Comparison of ENCODE assay signal across 22 cellular contexts in genomic region chr9:124483481-124483880, GRCh38. TPM values are rescaled to one million over a fixed set of nuclear protein-coding genes. Genes with fewer than 3 reads are reported as not detected.
A peak's percentile ranks its signal among the peaks of the same experiment; 100 is the strongest.
DNase-seq lines count a peak whose midpoint lies in the region; ATAC-seq, FAIRE-seq and TF ChIP-seq lines count a peak whose summit lies in the region.
"Had no signal": no experiment of that assay in that cellular context is flagged by ENCODE, and none has a peak within 500 bp of the region (broad histone marks: within the 10 kb centered on the region; RNA-seq: fewer than 3 reads in every experiment).

No MANE protein-coding gene starts in this region.

- WGBS in neuronal stem cell (ENCODE audit: extremely low coverage in 2 of 2, insufficient read length in 2 of 2, insufficient replicate concordance in 1 of 2), 2 donors, result no CpG with 5 or more reads among the region's 9 CpGs

- TF ChIP-seq CTCF in HEK293 (tag by site-specific recombination; IDR thresholded peaks at IDR 0.05), result no peak
- TF ChIP-seq CTCF in glutamatergic neuron (IDR thresholded peaks at IDR 0.05; ENCODE audit: partially characterized antibody, unreplicated experiment), result no peak
- no peak for TF ChIP-seq CTCF in omental fat pad (IDR thresholded peaks at IDR 0.05)

- H3K36me3 Mint-ChIP-seq in glutamatergic neuron (ENCODE audit: unreplicated experiment), result no peaks in the 10 kb centered on the region
- H3K36me3 Mint-ChIP-seq: CD4-positive, CD25-positive, alpha-beta regulatory T cell; CD8-positive, alpha-beta T cell had no signal

- peak; percentile 9 for FAIRE-seq in HTR-8/SVneo (lab: Jason Lieb, UNC)
- FAIRE-seq: G401.6, GM12892 had no signal

- peak overlapping the region; percentile 68 for H2BK12ac ChIP-seq in neuronal stem cell (ENCODE audit: low read length)

- peaks cover 11% of the 10 kb centered on the region for H3K27me3 Mint-ChIP-seq in glutamatergic neuron (ENCODE audit: unreplicated experiment)

- peak overlapping the region; percentile 96 for H2AK5ac ChIP-seq in neuronal stem cell (ENCODE audit: low read depth, low read length)

- POLR2A ChIA-PET in HEK293 (lab: Yijun Ruan, JAX), result no interaction called here

- peaks cover 0 to 85% (median 12%) of the 10 kb centered on the region in 3 experiments for H3K27me3 ChIP-seq in neuronal stem cell (ENCODE audit: control insufficient read depth in 3 of 3, insufficient read depth in 3 of 3, low read depth in 1 of 3, low read length in 3 of 3)

- no peak for DNase-seq in HTR-8/SVneo (ENCODE audit: insufficient read length, low spot score)
- DNase-seq in glutamatergic neuron, result no peak
- DNase-seq in neuronal stem cell (ENCODE audit: low spot score), result no peak
- DNase-seq in NCI-H524 treated with DMSO at 0.1 percent for 48 hours (lab: John Stamatoyannopoulos, UW), result no peak
- no peak for DNase-seq in NCI-H226
- DNase-seq in omental fat pad (ENCODE audit: low spot score), result no peak
- DNase-seq in NCI-H146 (lab: John Stamatoyannopoulos, UW), result no peak
- DNase-seq: C1 segment of cervical spinal cord; Caco-2; CD4-positive, CD25-positive, alpha-beta regulatory T cell; CD8-positive, alpha-beta T cell; DMS153; DND-41; GOT3; H7; HCEC 1CT had no signal

- no peaks in the 10 kb centered on the region for H3K79me1 ChIP-seq in neuronal stem cell (ENCODE audit: low read depth, low read length)

- H3K36me3 ChIP-seq in HEK293 (ENCODE audit: control insufficient read depth in 2 of 2, insufficient read depth in 1 of 2, low read length in 2 of 2) (no peaks in the 10 kb centered on the region), neuronal stem cell (replicated peaks in 1 of 2; ENCODE audit: control insufficient read depth in 2 of 2, insufficient read depth in 2 of 2, low read length in 2 of 2) (no peaks in the 10 kb centered on the region)

- H2BK120ac ChIP-seq in neuronal stem cell (ENCODE audit: low read depth, low read length), result no peak overlapping the region

- CTCF ChIA-PET in HEK293 (lab: Yijun Ruan, JAX), result interaction anchor here (0.5 to 0.6 kb wide), 2 partner anchors 53 to 65 kb away, joined by 3 read pairs; no protein-coding TSS in a partner anchor

- peak overlapping the region; percentile 27 for H2BK5ac ChIP-seq in neuronal stem cell (ENCODE audit: low read length)

- H3K27ac ChIP-seq in HEK293 (ENCODE audit: extremely low read depth, low read depth, low read length) (no peak overlapping the region), neuronal stem cell (replicated peaks; ENCODE audit: low read length) (no peak overlapping the region)

- H3K18ac ChIP-seq in neuronal stem cell (ENCODE audit: low read length), result peak overlapping the region; percentile 57

- H4K8ac ChIP-seq in neuronal stem cell (ENCODE audit: low read depth, low read length), result no peak overlapping the region

- H3K9ac ChIP-seq in neuronal stem cell (ENCODE audit: low read depth, low read length, poor library complexity), result no peak overlapping the region

- no peak overlapping the region for H3K4me3 Mint-ChIP-seq in glutamatergic neuron (ENCODE audit: unreplicated experiment)
- H3K4me3 Mint-ChIP-seq: CD4-positive, CD25-positive, alpha-beta regulatory T cell; CD8-positive, alpha-beta T cell had no signal

- H3K4me1 ChIP-seq in HEK293 (ENCODE audit: control insufficient read depth, insufficient read depth, low read length) (no peaks in the 10 kb centered on the region), neuronal stem cell (ENCODE audit: control insufficient read depth in 2 of 2, insufficient read depth in 1 of 2, low read depth in 1 of 2, low read length in 2 of 2) (peaks cover 8 to 44% of the 10 kb centered on the region in 2 donors)

- no peaks in the 10 kb centered on the region for H3K9me3 ChIP-seq in HEK293 (ENCODE audit: control insufficient read depth, insufficient read depth, low read depth, low read length)
- peaks cover 0 to 1% of the 10 kb centered on the region in 2 donors for H3K9me3 ChIP-seq in neuronal stem cell (replicated peaks in 1 of 2; ENCODE audit: control insufficient read depth in 2 of 2, insufficient read depth in 1 of 2, low read depth in 1 of 2, low read length in 2 of 2)
- H3K9me3 ChIP-seq: Caco-2 had no signal

- no peak overlapping the region for H3K14ac ChIP-seq in neuronal stem cell (ENCODE audit: low read length)

- no peak overlapping the region for H3K4me2 ChIP-seq in neuronal stem cell (ENCODE audit: insufficient read depth, low read length, poor library complexity, severe bottlenecking)

- peaks cover 5% of the 10 kb centered on the region for H3K9me3 Mint-ChIP-seq in glutamatergic neuron (ENCODE audit: unreplicated experiment)
- H3K9me3 Mint-ChIP-seq: CD8-positive, alpha-beta T cell had no signal

- H2BK15ac ChIP-seq in neuronal stem cell (ENCODE audit: low read length), result peak overlapping the region; percentile 92

- H3K23ac ChIP-seq in neuronal stem cell (ENCODE audit: low read depth, low read length, poor library complexity), result peak overlapping the region; percentile 76

- peaks cover 2% of the 10 kb centered on the region for H3K4me1 Mint-ChIP-seq in glutamatergic neuron (ENCODE audit: low read depth, unreplicated experiment)
- H3K4me1 Mint-ChIP-seq: CD4-positive, CD25-positive, alpha-beta regulatory T cell had no signal

- no peak overlapping the region for H3K4ac ChIP-seq in neuronal stem cell (ENCODE audit: low read length)

- H2AFZ ChIP-seq in neuronal stem cell (ENCODE audit: low read length), result no peak overlapping the region

- H4K91ac ChIP-seq in neuronal stem cell (ENCODE audit: low read depth, low read length, poor library complexity), result peak overlapping the region; percentile 3

- H3K4me3 ChIP-seq in HEK293 (ENCODE audit: low read depth, low read length) (no peak overlapping the region), neuronal stem cell (ENCODE audit: low read length in 2 of 2) (no peak overlapping the region)

- H3K27ac Mint-ChIP-seq in glutamatergic neuron (ENCODE audit: unreplicated experiment), result peak overlapping the region; percentile 11
- H3K27ac Mint-ChIP-seq: CD8-positive, alpha-beta T cell had no signal

- ATAC-seq in omental fat pad (ENCODE audit: low FRiP score), result no peak
- ATAC-seq: CD8-positive, alpha-beta T cell had no signal

TF ChIP-seq in HEK293, 187 proteins besides CTCF, POLR2A, EP300 and RAD21:
- peak; percentile 33; the same call in 1 of the 2 replicates for TF ChIP-seq GLIS1 (tag by site-specific recombination; IDR thresholded peaks at IDR 0.05)
- no peak for TF ChIP-seq ZNF416 (tag by site-specific recombination; IDR thresholded peaks at IDR 0.05)
- TF ChIP-seq ZNF133 (tag by site-specific recombination; IDR thresholded peaks at IDR 0.05), result no peak
- TF ChIP-seq ZNF510 (tag by site-specific recombination; IDR thresholded peaks at IDR 0.05; ENCODE audit: insufficient replicate concordance), result no peak

RNA-seq across cellular contexts. Expression of gene NR5A1, which starts 23.7 kb away (rescaled TPM):
- total RNA-seq in glutamatergic neuron (ENCODE audit: unreplicated experiment) (not detected), omental fat pad (not detected)
- 0.33 TPM for polyA plus RNA-seq in neuronal stem cell (2013, experiment 1 of 2)
- 0.30 TPM for polyA plus RNA-seq in neuronal stem cell (2013, experiment 2 of 2)
- total RNA-seq: A172; A673; CD4-positive, CD25-positive, alpha-beta regulatory T cell; CD8-positive, alpha-beta T cell had no signal
- polyA plus RNA-seq: BJ; CD4-positive, CD25-positive, alpha-beta regulatory T cell had no signal

RNA-seq across cellular contexts. Expression of gene ADGRD2, which starts 33.2 kb away (rescaled TPM):
- not detected for total RNA-seq in glutamatergic neuron (ENCODE audit: unreplicated experiment)
- polyA plus RNA-seq in neuronal stem cell (2013, experiment 1 of 2), result 0.54 TPM
- polyA plus RNA-seq in neuronal stem cell (2013, experiment 2 of 2), result 0.58 TPM
- not detected for total RNA-seq in omental fat pad
- total RNA-seq: A172; A673; Caco-2; CD4-positive, CD25-positive, alpha-beta regulatory T cell; CD8-positive, alpha-beta T cell; H7 had no signal
- polyA plus RNA-seq: BJ; CD4-positive, CD25-positive, alpha-beta regulatory T cell had no signal
